ENCODE assay signal across 35 cellular contexts in the genomic region with DNA sequence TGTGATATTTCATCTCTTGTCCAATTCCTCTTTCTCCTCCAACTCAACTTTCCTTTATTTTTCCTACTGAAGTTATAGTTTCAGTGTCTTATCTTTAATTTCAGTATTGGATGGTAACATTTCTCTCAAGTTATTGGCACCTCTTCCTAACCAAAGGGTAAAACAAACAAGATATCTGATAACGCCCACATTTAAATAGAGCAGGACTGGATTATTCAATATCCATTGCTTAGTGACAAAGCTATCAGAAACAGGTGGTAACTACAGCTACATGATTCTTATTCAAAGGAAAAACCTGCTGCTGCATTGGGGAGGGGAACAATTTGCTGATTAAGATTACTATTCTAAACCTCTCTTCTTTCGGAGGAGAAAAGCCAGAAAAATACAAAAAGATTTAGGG.
"Had no signal": no experiment of that assay in that cellular context is flagged by ENCODE, and none has a peak within 500 bp of the region (broad histone marks: within the 10 kb centered on the region; RNA-seq: fewer than 3 reads in every experiment).

No MANE protein-coding gene starts in this region.

- H3K4me3 Mint-ChIP-seq: activated CD4-positive, alpha-beta memory T cell treated with anti-CD3 and anti-CD28 coated beads, Interleukin-2, amount 10 ng/mL, durations not matched to agents 7 days and 5 days; activated CD8-positive, alpha-beta memory T cell treated with anti-CD3 and anti-CD28 coated beads, Interleukin-2, amount 10 ng/mL, durations not matched to agents 7 days and 5 days; activated naive CD4-positive, alpha-beta T cell treated with anti-CD3 and anti-CD28 coated beads, Interleukin-2, amount 10 ng/mL, durations not matched to agents 7 days and 5 days; activated naive CD8-positive, alpha-beta T cell; activated naive CD8-positive, alpha-beta T cell treated with anti-CD3 and anti-CD28 coated beads, Interleukin-2, amount 50 U/mL, for 24 hours; brain; T-cell; T-helper 17 cell had no signal

- ATAC-seq: activated CD8-positive, alpha-beta memory T cell treated with anti-CD3 and anti-CD28 coated beads, Interleukin-2, amount 10 ng/mL, durations not matched to agents 7 days and 5 days; activated naive CD8-positive, alpha-beta T cell treated with anti-CD3 and anti-CD28 coated beads, Interleukin-2, amount 50 U/mL, for 24 hours; Right ventricle myocardium inferior; SK-N-SH treated with all-trans-retinoic acid at 6 μM for 48 hours; T-cell; T-helper 17 cell had no signal

- DNase-seq: activated CD4-positive, alpha-beta memory T cell treated with anti-CD3 and anti-CD28 coated beads, Interleukin-2, amount 10 ng/mL, durations not matched to agents 7 days and 5 days; activated CD4-positive, alpha-beta T cell treated with anti-CD3 and anti-CD28 coated beads for 1 hour; activated CD4-positive, alpha-beta T cell treated with anti-CD3 and anti-CD28 coated beads for 48 hours; activated CD4-positive, CD25-positive, alpha-beta regulatory T cell; activated CD8-positive, alpha-beta memory T cell treated with anti-CD3 and anti-CD28 coated beads for 24 hours; activated CD8-positive, alpha-beta memory T cell treated with anti-CD3 and anti-CD28 coated beads, Interleukin-2, amount 10 ng/mL, durations not matched to agents 7 days and 5 days; activated CD8-positive, alpha-beta memory T cell treated with anti-CD3 and anti-CD28 coated beads, Interleukin-2, amount 50 U/mL, for 48 hours; activated effector memory CD4-positive, alpha-beta T cell treated with Interleukin-2 at 50 U/mL for 16 hours; activated naive CD4-positive, alpha-beta T cell treated with anti-CD3 and anti-CD28 coated beads, Interleukin-2, amount 10 ng/mL, durations not matched to agents 7 days and 5 days; activated naive CD8-positive, alpha-beta T cell treated with anti-CD3 and anti-CD28 coated beads, Interleukin-2, amount 50 U/mL, for 24 hours; activated T-cell treated with anti-CD3 and anti-CD28 coated beads, Interleukin-2, amount 50 U/mL, for 48 hours; anterior cingulate cortex; caudate nucleus; cerebellar nuclear complex; Karpas-422; KBM-7; NCI-H1417; NCI-H1694; NCI-H1930; NCI-H2081 treated with DMSO at 0.1 percent for 48 hours; NCI-H345; NCI-H524 treated with DMSO at 0.1 percent for 48 hours; PC-9; SIG-M5; T-cell; T-helper 17 cell; T-helper 9 cell had no signal

- H3K27ac Mint-ChIP-seq: activated CD4-positive, alpha-beta memory T cell treated with anti-CD3 and anti-CD28 coated beads, Interleukin-2, amount 10 ng/mL, durations not matched to agents 7 days and 5 days; activated CD8-positive, alpha-beta memory T cell treated with anti-CD3 and anti-CD28 coated beads, Interleukin-2, amount 10 ng/mL, durations not matched to agents 7 days and 5 days; activated naive CD4-positive, alpha-beta T cell treated with anti-CD3 and anti-CD28 coated beads, Interleukin-2, amount 10 ng/mL, durations not matched to agents 7 days and 5 days; activated naive CD8-positive, alpha-beta T cell; activated naive CD8-positive, alpha-beta T cell treated with anti-CD3 and anti-CD28 coated beads, Interleukin-2, amount 50 U/mL, for 24 hours; brain; T-cell; T-helper 17 cell had no signal

- H3K27me3 Mint-ChIP-seq: activated CD4-positive, alpha-beta memory T cell treated with anti-CD3 and anti-CD28 coated beads, Interleukin-2, amount 10 ng/mL, durations not matched to agents 7 days and 5 days; activated CD8-positive, alpha-beta memory T cell treated with anti-CD3 and anti-CD28 coated beads, Interleukin-2, amount 10 ng/mL, durations not matched to agents 7 days and 5 days; activated naive CD4-positive, alpha-beta T cell treated with anti-CD3 and anti-CD28 coated beads, Interleukin-2, amount 10 ng/mL, durations not matched to agents 7 days and 5 days; activated naive CD8-positive, alpha-beta T cell; activated naive CD8-positive, alpha-beta T cell treated with anti-CD3 and anti-CD28 coated beads, Interleukin-2, amount 50 U/mL, for 24 hours; brain; T-cell; T-helper 17 cell had no signal

- H3K9me3 Mint-ChIP-seq: activated CD4-positive, alpha-beta memory T cell treated with anti-CD3 and anti-CD28 coated beads, Interleukin-2, amount 10 ng/mL, durations not matched to agents 7 days and 5 days; activated naive CD4-positive, alpha-beta T cell treated with anti-CD3 and anti-CD28 coated beads, Interleukin-2, amount 10 ng/mL, durations not matched to agents 7 days and 5 days; activated naive CD8-positive, alpha-beta T cell treated with anti-CD3 and anti-CD28 coated beads, Interleukin-2, amount 50 U/mL, for 24 hours; brain; T-cell had no signal

- H3K4me1 Mint-ChIP-seq: activated CD4-positive, alpha-beta memory T cell treated with anti-CD3 and anti-CD28 coated beads, Interleukin-2, amount 10 ng/mL, durations not matched to agents 7 days and 5 days; activated CD8-positive, alpha-beta memory T cell treated with anti-CD3 and anti-CD28 coated beads, Interleukin-2, amount 10 ng/mL, durations not matched to agents 7 days and 5 days; brain had no signal

- H3K27ac ChIP-seq: PC-9, RWPE1, VCaP had no signal

- H3K4me3 ChIP-seq: PC-9 had no signal

- FAIRE-seq: bronchial epithelial cell, RCC 7860 had no signal

- H3K36me3 Mint-ChIP-seq: activated naive CD4-positive, alpha-beta T cell treated with anti-CD3 and anti-CD28 coated beads, Interleukin-2, amount 10 ng/mL, durations not matched to agents 7 days and 5 days; brain had no signal
